In genomic region chr2:168948621-168949212, GRCh38 we compare ENCODE assay signal across 8 cellular contexts. TPM values are rescaled to one million over a fixed set of nuclear protein-coding genes. Genes with fewer than 3 reads are reported as not detected.
A peak's percentile ranks its signal among the peaks of the same experiment; 100 is the strongest.
DNase-seq lines count a peak whose midpoint lies in the region; ATAC-seq and TF ChIP-seq lines count a peak whose summit lies in the region.

No MANE protein-coding gene starts in this region.

- peaks cover 7% of the 10 kb centered on the region for H3K27me3 Mint-ChIP-seq in chondrocyte (ENCODE audit: low read depth)

- 61 to 66% (median 64%) methylated on average over 6 of the region's 6 CpGs for WGBS in heart left ventricle, 4 donors
- 62 to 70% (median 63%) methylated on average over 6 of the region's 6 CpGs for WGBS in psoas muscle, 3 donors
- WGBS in right cardiac atrium = 64% methylated on average over 6 of the region's 6 CpGs

- H3K36me3 Mint-ChIP-seq in chondrocyte (ENCODE audit: low read depth) = peaks cover 3% of the 10 kb centered on the region

- peaks cover 17% of the 10 kb centered on the region for H3K9me3 Mint-ChIP-seq in chondrocyte (ENCODE audit: low read depth)

- no peak for TF ChIP-seq POLR2A in heart left ventricle (IDR thresholded peaks at IDR 0.05)

- H3K27me3 ChIP-seq in heart left ventricle = no peaks in the 10 kb centered on the region
- no peaks in the 10 kb centered on the region for H3K27me3 ChIP-seq in psoas muscle (ENCODE audit: insufficient read depth in 3 of 3, low read length in 2 of 3)
- H3K27me3 ChIP-seq in right cardiac atrium (ENCODE audit: control insufficient read depth, insufficient read depth) = no peaks in the 10 kb centered on the region

- H3K36me3 ChIP-seq in heart left ventricle (no peaks in the 10 kb centered on the region), psoas muscle (ENCODE audit: insufficient read depth in 1 of 2, low read depth in 1 of 2) (no peaks in the 10 kb centered on the region)

- H3K4me1 Mint-ChIP-seq in chondrocyte (ENCODE audit: low read depth) = no peaks in the 10 kb centered on the region

- no peaks in the 10 kb centered on the region for H3K4me1 ChIP-seq in heart left ventricle
- H3K4me1 ChIP-seq in psoas muscle = no peaks in the 10 kb centered on the region
- no peaks in the 10 kb centered on the region for H3K4me1 ChIP-seq in right cardiac atrium (ENCODE audit: control insufficient read depth, insufficient read depth, low read length)

- no peak overlapping the region for H3K4me3 Mint-ChIP-seq in chondrocyte (ENCODE audit: unreplicated experiment)

- intact Hi-C loops in heart left ventricle (cut with DNase I) (no loop called here), cardiac septum (cut with DNase I) (no loop called here), psoas muscle (cut with DNase I) (no loop called here), right cardiac atrium (cut with DNase I) (loop anchor here in 1 of 4 donors (10.0 kb wide), 1 partner anchor 276 kb away; no protein-coding TSS in a partner anchor)

- DNase-seq in heart left ventricle (no peak), cardiac septum (ENCODE audit: low spot score) (no peak), Kasumi-1 (lab: John Stamatoyannopoulos, UW) (peak; percentile 61 to 73), chondrocyte (ENCODE audit: low spot score) (no peak), psoas muscle (no peak), right cardiac atrium (no peak)
- DNase-seq in effector CD8-positive, alpha-beta T cell (lab: John Stamatoyannopoulos, UW) = no peak

- peak in 11 of 12 donors; percentile 16 to 61 (median 45) for TF ChIP-seq CTCF in heart left ventricle (IDR thresholded peaks at IDR 0.05)
- peak; percentile 81 for TF ChIP-seq CTCF in chondrocyte (IDR thresholded peaks at IDR 0.05)
- TF ChIP-seq CTCF in psoas muscle (IDR thresholded peaks at IDR 0.05) = peak; percentile 19

- H3K4me3 ChIP-seq in heart left ventricle (no peak overlapping the region), psoas muscle (no peak overlapping the region), right cardiac atrium (ENCODE audit: low read length) (no peak overlapping the region)

- no peak for ATAC-seq in heart left ventricle
- no peak for ATAC-seq in psoas muscle
- no peak for ATAC-seq in HG03039 (IDR thresholded peaks at IDR 0.05; ENCODE audit: unreplicated experiment)
- no peak for ATAC-seq in right cardiac atrium

- H3K27ac ChIP-seq in heart left ventricle = no peak overlapping the region
- no peak overlapping the region for H3K27ac ChIP-seq in psoas muscle
- no peak overlapping the region for H3K27ac ChIP-seq in right cardiac atrium (ENCODE audit: low read length)

- H3K9me3 ChIP-seq in heart left ventricle (peaks cover 0 to 17% (median 6%) of the 10 kb centered on the region in 12 donors), psoas muscle (no peaks in the 10 kb centered on the region), right cardiac atrium (ENCODE audit: control insufficient read depth, low read length) (no peaks in the 10 kb centered on the region)

- no peak overlapping the region for H3K27ac Mint-ChIP-seq in chondrocyte (ENCODE audit: unreplicated experiment)

RNA-seq across cellular contexts. Expression of gene G6PC2, which starts 47.6 kb away (rescaled TPM):
- total RNA-seq in heart left ventricle = under 1 TPM in 2 of 9 donors, not detected in 7; 0.12 to 0.21 TPM
- polyA plus RNA-seq in heart left ventricle = not detected
- not detected for total RNA-seq in cardiac septum
- total RNA-seq in chondrocyte = not detected in 3 replicates
- total RNA-seq in psoas muscle = not detected
- under 1 TPM in 1 of 3 donors, not detected in 2; 0.05 TPM for polyA plus RNA-seq in psoas muscle
- total RNA-seq in right cardiac atrium = not detected
- not detected for polyA plus RNA-seq in right cardiac atrium

RNA-seq across cellular contexts. Expression of gene SPC25, which starts 58.5 kb away (rescaled TPM):
- 1 to 10 TPM in 2 of 9 donors, under 1 TPM in 3, not detected in 4; 0.40 to 3.8 (median 0.79) TPM for total RNA-seq in heart left ventricle
- under 1 TPM in 1 of 2 donors, not detected in 1; 0.14 TPM for polyA plus RNA-seq in heart left ventricle
- total RNA-seq in cardiac septum = 0.24 TPM
- 2.8 to 5.2 TPM (median 4.1 TPM) in 3 replicates for total RNA-seq in chondrocyte
- under 1 TPM in 2 of 4 donors, not detected in 2; 0.18 to 0.19 TPM for total RNA-seq in psoas muscle
- polyA plus RNA-seq in psoas muscle = under 1 TPM in 2 of 3 donors, not detected in 1; 0.21 to 0.29 TPM
- under 1 TPM in 3 of 4 donors, not detected in 1; 0.31 to 0.53 (median 0.46) TPM for total RNA-seq in right cardiac atrium
- not detected for polyA plus RNA-seq in right cardiac atrium

Comparison
In these comparisons a context has a peak if more than half of its experiments do, and no peak if none do; other contexts are left out.
1. DNase-seq: peak in Kasumi-1 (2 of 2); none in heart left ventricle (0 of 5), cardiac septum (single experiment), chondrocyte (single experiment), psoas muscle (0 of 2), effector CD8-positive, alpha-beta T cell (single experiment) and right cardiac atrium (0 of 3).
2. CTCF ChIP-seq: peak in every context shown above with its lines; median percentile 81 in chondrocyte; 45 in heart left ventricle; 19 in psoas muscle.